1 cellular context compared by ENCODE assay signal in the genomic region with DNA sequence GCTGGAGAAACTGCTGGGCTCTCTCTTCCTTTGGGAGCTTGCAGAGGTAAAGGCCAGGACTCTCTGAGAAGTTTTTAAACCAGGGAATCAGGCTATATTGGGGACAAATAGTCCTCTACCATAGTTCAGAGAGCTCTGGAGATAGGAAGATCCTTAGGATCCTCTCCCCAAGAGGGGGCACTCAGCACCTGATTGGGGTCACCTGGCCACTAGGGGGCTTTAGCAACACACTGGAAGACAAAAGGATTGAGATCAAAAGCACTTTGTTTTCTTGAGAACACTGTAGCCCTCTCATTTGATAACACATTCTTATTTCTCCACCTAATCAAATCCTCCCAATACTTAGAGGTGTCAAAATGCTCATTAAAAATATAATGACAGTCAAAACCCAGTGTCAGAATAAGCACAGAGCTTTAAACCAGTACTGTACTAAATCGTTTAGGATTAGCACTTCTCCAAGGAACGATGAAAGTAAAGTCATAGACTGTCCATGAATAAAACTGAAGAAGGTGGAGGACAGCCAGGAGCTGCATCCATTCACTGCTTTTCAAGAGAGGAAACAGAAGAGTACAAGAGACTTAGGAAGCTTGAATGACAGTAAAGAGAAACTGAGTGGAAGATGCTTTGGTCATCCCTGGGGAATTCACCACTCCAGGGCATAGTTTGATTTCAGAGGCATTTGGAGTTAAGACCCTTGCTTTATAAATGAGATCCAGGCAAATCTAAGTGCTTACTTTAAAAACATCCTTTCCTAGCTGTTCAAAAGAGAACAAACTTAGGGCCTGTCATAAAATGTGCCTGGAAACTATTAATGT.
TF ChIP-seq lines count a peak whose summit lies in the region.

No MANE protein-coding gene starts in this region.

TF ChIP-seq in K562, 482 proteins besides CTCF, POLR2A, EP300 and RAD21 (continued from another document):
- TF ChIP-seq, protein P1, sequence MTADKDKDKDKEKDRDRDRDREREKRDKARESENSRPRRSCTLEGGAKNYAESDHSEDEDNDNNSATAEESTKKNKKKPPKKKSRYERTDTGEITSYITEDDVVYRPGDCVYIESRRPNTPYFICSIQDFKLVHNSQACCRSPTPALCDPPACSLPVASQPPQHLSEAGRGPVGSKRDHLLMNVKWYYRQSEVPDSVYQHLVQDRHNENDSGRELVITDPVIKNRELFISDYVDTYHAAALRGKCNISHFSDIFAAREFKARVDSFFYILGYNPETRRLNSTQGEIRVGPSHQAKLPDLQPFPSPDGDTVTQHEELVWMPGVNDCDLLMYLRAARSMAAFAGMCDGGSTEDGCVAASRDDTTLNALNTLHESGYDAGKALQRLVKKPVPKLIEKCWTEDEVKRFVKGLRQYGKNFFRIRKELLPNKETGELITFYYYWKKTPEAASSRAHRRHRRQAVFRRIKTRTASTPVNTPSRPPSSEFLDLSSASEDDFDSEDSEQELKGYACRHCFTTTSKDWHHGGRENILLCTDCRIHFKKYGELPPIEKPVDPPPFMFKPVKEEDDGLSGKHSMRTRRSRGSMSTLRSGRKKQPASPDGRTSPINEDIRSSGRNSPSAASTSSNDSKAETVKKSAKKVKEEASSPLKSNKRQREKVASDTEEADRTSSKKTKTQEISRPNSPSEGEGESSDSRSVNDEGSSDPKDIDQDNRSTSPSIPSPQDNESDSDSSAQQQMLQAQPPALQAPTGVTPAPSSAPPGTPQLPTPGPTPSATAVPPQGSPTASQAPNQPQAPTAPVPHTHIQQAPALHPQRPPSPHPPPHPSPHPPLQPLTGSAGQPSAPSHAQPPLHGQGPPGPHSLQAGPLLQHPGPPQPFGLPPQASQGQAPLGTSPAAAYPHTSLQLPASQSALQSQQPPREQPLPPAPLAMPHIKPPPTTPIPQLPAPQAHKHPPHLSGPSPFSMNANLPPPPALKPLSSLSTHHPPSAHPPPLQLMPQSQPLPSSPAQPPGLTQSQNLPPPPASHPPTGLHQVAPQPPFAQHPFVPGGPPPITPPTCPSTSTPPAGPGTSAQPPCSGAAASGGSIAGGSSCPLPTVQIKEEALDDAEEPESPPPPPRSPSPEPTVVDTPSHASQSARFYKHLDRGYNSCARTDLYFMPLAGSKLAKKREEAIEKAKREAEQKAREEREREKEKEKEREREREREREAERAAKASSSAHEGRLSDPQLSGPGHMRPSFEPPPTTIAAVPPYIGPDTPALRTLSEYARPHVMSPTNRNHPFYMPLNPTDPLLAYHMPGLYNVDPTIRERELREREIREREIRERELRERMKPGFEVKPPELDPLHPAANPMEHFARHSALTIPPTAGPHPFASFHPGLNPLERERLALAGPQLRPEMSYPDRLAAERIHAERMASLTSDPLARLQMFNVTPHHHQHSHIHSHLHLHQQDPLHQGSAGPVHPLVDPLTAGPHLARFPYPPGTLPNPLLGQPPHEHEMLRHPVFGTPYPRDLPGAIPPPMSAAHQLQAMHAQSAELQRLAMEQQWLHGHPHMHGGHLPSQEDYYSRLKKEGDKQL (CRISPR knock-in tag; IDR thresholded peaks at IDR 0.05; ENCODE audit: borderline replicate concordance), result no peak
- TF ChIP-seq RFX7 (CRISPR knock-in tag; IDR thresholded peaks at IDR 0.05) (no peak), JUN (IDR thresholded peaks at IDR 0.05; ENCODE audit: borderline replicate concordance, low read depth, low read length) (no peak), JUN (CRISPR knock-in tag; IDR thresholded peaks at IDR 0.05; ENCODE audit: borderline replicate concordance) (no peak), SMAD1 (IDR thresholded peaks at IDR 0.05; ENCODE audit: low read depth, low read length, partially characterized antibody) (no peak), NR1H2 (CRISPR knock-in tag; IDR thresholded peaks at IDR 0.05) (no peak), ZFX (CRISPR knock-in tag; IDR thresholded peaks at IDR 0.05) (no peak), POLR2B (IDR thresholded peaks at IDR 0.05; ENCODE audit: low read depth, partially characterized antibody) (no peak), ZNF24 (IDR thresholded peaks at IDR 0.05) (no peak)
- TF ChIP-seq, protein P2, sequence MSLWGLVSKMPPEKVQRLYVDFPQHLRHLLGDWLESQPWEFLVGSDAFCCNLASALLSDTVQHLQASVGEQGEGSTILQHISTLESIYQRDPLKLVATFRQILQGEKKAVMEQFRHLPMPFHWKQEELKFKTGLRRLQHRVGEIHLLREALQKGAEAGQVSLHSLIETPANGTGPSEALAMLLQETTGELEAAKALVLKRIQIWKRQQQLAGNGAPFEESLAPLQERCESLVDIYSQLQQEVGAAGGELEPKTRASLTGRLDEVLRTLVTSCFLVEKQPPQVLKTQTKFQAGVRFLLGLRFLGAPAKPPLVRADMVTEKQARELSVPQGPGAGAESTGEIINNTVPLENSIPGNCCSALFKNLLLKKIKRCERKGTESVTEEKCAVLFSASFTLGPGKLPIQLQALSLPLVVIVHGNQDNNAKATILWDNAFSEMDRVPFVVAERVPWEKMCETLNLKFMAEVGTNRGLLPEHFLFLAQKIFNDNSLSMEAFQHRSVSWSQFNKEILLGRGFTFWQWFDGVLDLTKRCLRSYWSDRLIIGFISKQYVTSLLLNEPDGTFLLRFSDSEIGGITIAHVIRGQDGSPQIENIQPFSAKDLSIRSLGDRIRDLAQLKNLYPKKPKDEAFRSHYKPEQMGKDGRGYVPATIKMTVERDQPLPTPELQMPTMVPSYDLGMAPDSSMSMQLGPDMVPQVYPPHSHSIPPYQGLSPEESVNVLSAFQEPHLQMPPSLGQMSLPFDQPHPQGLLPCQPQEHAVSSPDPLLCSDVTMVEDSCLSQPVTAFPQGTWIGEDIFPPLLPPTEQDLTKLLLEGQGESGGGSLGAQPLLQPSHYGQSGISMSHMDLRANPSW (CRISPR knock-in tag; IDR thresholded peaks at IDR 0.05), result no peak
